12 cellular contexts compared by ENCODE assay signal in the genomic region with DNA sequence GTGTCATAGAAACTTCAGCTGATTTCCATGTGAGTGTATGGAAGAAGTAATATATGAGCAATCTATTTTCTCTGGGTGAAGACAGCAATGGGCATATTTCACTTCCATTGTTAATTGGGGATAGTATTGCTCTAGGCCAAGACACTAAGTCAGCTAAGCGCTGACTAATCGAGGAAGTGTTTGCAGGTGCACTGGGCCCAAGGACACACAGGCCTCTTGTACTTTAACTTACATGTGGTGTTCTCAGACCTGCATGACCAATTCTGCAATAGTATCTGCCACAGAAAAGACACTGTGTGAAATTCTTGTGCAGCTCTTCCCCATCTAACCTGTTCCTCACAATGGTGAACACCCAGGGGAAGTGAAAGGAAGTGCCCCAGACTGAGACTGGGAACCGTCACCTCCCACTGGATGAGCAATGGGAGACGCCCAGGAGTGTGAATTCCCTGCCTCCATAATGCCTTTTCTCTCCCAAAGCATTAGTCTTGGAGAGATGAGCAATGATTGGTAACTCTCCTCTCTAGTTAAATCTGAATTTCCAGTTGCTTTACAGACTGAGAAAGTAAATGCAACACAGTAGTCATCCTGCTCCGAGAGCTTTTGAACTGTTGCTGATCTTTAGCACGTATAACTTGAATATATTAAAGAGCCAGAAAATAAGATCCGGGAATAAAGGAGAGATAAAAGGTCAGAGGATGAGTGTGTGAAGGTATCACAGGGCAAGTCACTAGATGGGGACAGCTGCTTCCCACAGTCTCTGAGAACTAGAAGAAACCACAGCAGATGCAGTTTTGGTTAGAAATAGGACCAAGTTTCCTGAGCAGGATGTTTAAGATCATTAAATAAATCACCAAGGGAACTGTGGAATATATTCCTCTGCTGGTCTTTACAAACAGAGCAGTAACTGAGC.
DNase-seq lines count a peak whose midpoint lies in the region; ATAC-seq and TF ChIP-seq lines count a peak whose summit lies in the region.
"Had no signal": no experiment of that assay in that cellular context is flagged by ENCODE, and none has a peak within 500 bp of the region (broad histone marks: within the 10 kb centered on the region; RNA-seq: fewer than 3 reads in every experiment).

No MANE protein-coding gene starts in this region.

- H3K27ac Mint-ChIP-seq in activated CD4-positive, alpha-beta T cell treated with anti-CD3 and anti-CD28 coated beads for 36 hours, result peak overlapping the region; percentile 68

- H3K27me3 Mint-ChIP-seq in activated CD4-positive, alpha-beta T cell treated with anti-CD3 and anti-CD28 coated beads for 36 hours, result no peaks in the 10 kb centered on the region

- peaks cover 22% of the 10 kb centered on the region for H3K4me1 Mint-ChIP-seq in activated CD4-positive, alpha-beta T cell treated with anti-CD3 and anti-CD28 coated beads for 36 hours

- H3K9me3 Mint-ChIP-seq in activated CD4-positive, alpha-beta T cell treated with anti-CD3 and anti-CD28 coated beads for 36 hours (ENCODE audit: low read depth), result no peaks in the 10 kb centered on the region

- CTCF ChIA-PET in activated CD4-positive, alpha-beta T cell treated with anti-CD3 and anti-CD28 coated beads for 36 hours (lab: Charles Lee), result interaction anchor here (0.5 to 0.7 kb wide), 2 partner anchors 39 to 644 kb away, joined by 3 read pairs; no protein-coding TSS in a partner anchor

- TF ChIP-seq CTCF in smooth muscle cell (IDR thresholded peaks at IDR 0.05; ENCODE audit: borderline replicate concordance, insufficient read depth, poor library complexity, severe bottlenecking), result no peak

- intact Hi-C loops in activated CD4-positive, alpha-beta T cell treated with anti-CD3 and anti-CD28 coated beads for 36 hours (cut with DNase I, micrococcal nuclease), result loop anchor here in 1 of 2 experiments (1.0 kb wide), 1 partner anchor 46 kb away; no protein-coding TSS in a partner anchor

- H3K4me3 ChIP-seq in smooth muscle cell, result no peak overlapping the region
- H3K4me3 ChIP-seq: sigmoid colon had no signal

- H3K4me1 ChIP-seq in smooth muscle cell (ENCODE audit: low read depth), result no peaks in the 10 kb centered on the region
- H3K4me1 ChIP-seq: sigmoid colon had no signal

- H3K27me3 ChIP-seq in smooth muscle cell (ENCODE audit: low read depth), result no peaks in the 10 kb centered on the region
- H3K27me3 ChIP-seq: sigmoid colon had no signal

- H3K79me2 ChIP-seq in smooth muscle cell (ENCODE audit: low read depth), result no peaks in the 10 kb centered on the region

- POLR2A ChIA-PET in activated CD4-positive, alpha-beta T cell treated with anti-CD3 and anti-CD28 coated beads for 36 hours (lab: Charles Lee), result interaction anchor here (0.7 to 1.5 kb wide), 3 partner anchors 46 to 83 kb away, joined by 4 to 5 read pairs (median 4); no protein-coding TSS in a partner anchor

- no peak overlapping the region for H2AFZ ChIP-seq in smooth muscle cell (ENCODE audit: low read depth)

- H3K27ac ChIP-seq in angular gyrus (ENCODE audit: low read depth, low read length), result peak overlapping the region; percentile 43
- H3K27ac ChIP-seq in smooth muscle cell (ENCODE audit: low read depth), result peak overlapping the region; percentile 69
- H3K27ac ChIP-seq: sigmoid colon had no signal

- 64% methylated on average over 7 of the region's 7 CpGs for WGBS in smooth muscle cell (ENCODE audit: low lambda C conversion rate)

- peaks cover 1% of the 10 kb centered on the region for H3K36me3 Mint-ChIP-seq in activated CD4-positive, alpha-beta T cell treated with anti-CD3 and anti-CD28 coated beads for 36 hours (ENCODE audit: low read depth)

- H4K20me1 ChIP-seq in smooth muscle cell (ENCODE audit: low read depth), result no peaks in the 10 kb centered on the region

- peak; percentile 16 for DNase-seq in activated CD4-positive, alpha-beta T cell treated with anti-CD3 and anti-CD28 coated beads for 36 hours
- DNase-seq in activated CD4-positive, alpha-beta T cell treated with anti-CD3 and anti-CD28 coated beads, Interleukin-2, amount 50 U/mL, for 1 hour, result no peak
- no peak for DNase-seq in smooth muscle cell (lab: John Stamatoyannopoulos, UW; ENCODE audit: unreplicated experiment)
- DNase-seq in UCSD-AML1 (lab: John Stamatoyannopoulos, UW; ENCODE audit: unreplicated experiment), result no peak
- DNase-seq in HuH-7 (ENCODE audit: low spot score), result no peak
- no peak for DNase-seq in DMS 273 (lab: John Stamatoyannopoulos, UW; ENCODE audit: unreplicated experiment)
- DNase-seq: activated naive CD4-positive, alpha-beta T cell treated with anti-CD3 and anti-CD28 coated beads, Interleukin-2, amount 50 U/mL, for 16 hours; NCI-H187; sigmoid colon; substantia nigra had no signal

- H3K9ac ChIP-seq in smooth muscle cell (ENCODE audit: low read depth), result no peak overlapping the region

- no peaks in the 10 kb centered on the region for H3K9me3 ChIP-seq in smooth muscle cell (replicated peaks; ENCODE audit: low read depth)
- H3K9me3 ChIP-seq: sigmoid colon had no signal

- no peak overlapping the region for H3K4me2 ChIP-seq in smooth muscle cell

- H3F3A ChIP-seq in smooth muscle cell (ENCODE audit: low read depth), result no peaks in the 10 kb centered on the region

- H3K36me3 ChIP-seq in smooth muscle cell (ENCODE audit: low read depth), result no peaks in the 10 kb centered on the region
- H3K36me3 ChIP-seq: sigmoid colon had no signal

- no peak overlapping the region for H3K4me3 Mint-ChIP-seq in activated CD4-positive, alpha-beta T cell treated with anti-CD3 and anti-CD28 coated beads for 36 hours

- peak; percentile 86 for ATAC-seq in activated CD4-positive, alpha-beta T cell treated with anti-CD3 and anti-CD28 coated beads for 36 hours
- peak; percentile 63 for ATAC-seq in HG03095 (IDR thresholded peaks at IDR 0.05; ENCODE audit: unreplicated experiment)
